ENCODE assay signal across 8 cellular contexts in the genomic region with DNA sequence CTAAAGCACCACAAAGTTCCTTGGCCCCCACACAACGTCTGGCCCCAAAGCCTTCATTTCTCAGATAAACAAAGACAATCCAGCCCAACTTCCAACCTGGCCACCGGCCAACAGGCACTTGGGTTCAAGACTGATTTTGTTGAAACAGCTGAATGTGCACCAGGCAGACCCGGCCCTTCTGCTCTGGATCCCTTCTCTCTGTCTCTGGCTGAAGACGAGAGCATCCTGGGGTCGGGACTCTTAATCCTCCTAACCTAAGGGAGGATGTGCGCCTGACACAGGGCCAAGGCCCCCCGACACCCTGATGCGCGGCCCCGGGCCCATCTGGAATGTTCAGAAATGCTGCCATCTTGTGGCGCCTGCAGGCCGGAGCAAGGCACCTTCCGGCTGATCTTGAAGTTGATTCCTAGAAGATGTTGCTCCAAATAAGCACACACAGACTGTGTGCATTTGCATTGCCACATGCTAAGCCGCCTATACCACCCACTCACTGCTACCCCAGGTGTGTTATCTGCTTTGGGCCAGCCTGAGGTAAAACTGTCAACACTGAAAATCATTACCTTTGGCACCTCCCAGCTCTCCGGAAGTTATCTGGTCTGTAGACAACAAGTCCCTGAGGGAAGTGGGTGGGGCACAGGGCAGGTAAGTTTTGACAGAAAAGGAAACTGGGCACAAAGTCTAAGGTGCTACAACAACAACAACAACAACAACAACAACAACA.
DNase-seq lines count a peak whose midpoint lies in the region; ATAC-seq and FAIRE-seq lines count a peak whose summit lies in the region.

No MANE protein-coding gene starts in this region.

- no peak overlapping the region for H3K4me3 Mint-ChIP-seq in activated CD4-positive, alpha-beta memory T cell treated with anti-CD3 and anti-CD28 coated beads, Interleukin-2, amount 10 ng/mL, durations not matched to agents 7 days and 5 days

- H3K9me3 Mint-ChIP-seq in activated CD4-positive, alpha-beta memory T cell treated with anti-CD3 and anti-CD28 coated beads, Interleukin-2, amount 10 ng/mL, durations not matched to agents 7 days and 5 days: no peaks in the 10 kb centered on the region

- CTCF ChIA-PET in activated CD4-positive, alpha-beta memory T cell treated with anti-CD3 and anti-CD28 coated beads, Interleukin-2, amount 10 ng/mL, durations not matched to agents 7 days and 5 days (lab: Charles Lee): interaction anchor here (1.0 to 1.2 kb wide), 2 partner anchors 213 to 470 kb away, joined by 3 read pairs; no protein-coding TSS in a partner anchor

- H3K27ac Mint-ChIP-seq in activated CD4-positive, alpha-beta memory T cell treated with anti-CD3 and anti-CD28 coated beads, Interleukin-2, amount 10 ng/mL, durations not matched to agents 7 days and 5 days: no peak overlapping the region

- intact Hi-C loops in left cardiac atrium (cut with DNase I) (no loop called here), sciatic nerve (cut with DNase I) (no loop called here)

- peaks cover 2% of the 10 kb centered on the region for H3K4me1 Mint-ChIP-seq in activated CD4-positive, alpha-beta memory T cell treated with anti-CD3 and anti-CD28 coated beads, Interleukin-2, amount 10 ng/mL, durations not matched to agents 7 days and 5 days

- POLR2A ChIA-PET in activated CD4-positive, alpha-beta memory T cell treated with anti-CD3 and anti-CD28 coated beads, Interleukin-2, amount 10 ng/mL, durations not matched to agents 7 days and 5 days (lab: Charles Lee): no interaction called here

- ATAC-seq in left cardiac atrium: peak; percentile 57 to 71
- ATAC-seq in sciatic nerve: peak; percentile 78
- ATAC-seq in GM21717 (IDR thresholded peaks at IDR 0.05; ENCODE audit: unreplicated experiment): no peak

- H3K27me3 Mint-ChIP-seq in activated CD4-positive, alpha-beta memory T cell treated with anti-CD3 and anti-CD28 coated beads, Interleukin-2, amount 10 ng/mL, durations not matched to agents 7 days and 5 days: peaks cover 16% of the 10 kb centered on the region

- no peaks in the 10 kb centered on the region for H3K36me3 Mint-ChIP-seq in activated CD4-positive, alpha-beta memory T cell treated with anti-CD3 and anti-CD28 coated beads, Interleukin-2, amount 10 ng/mL, durations not matched to agents 7 days and 5 days (ENCODE audit: low read depth)

- DNase-seq in NOMO-1 treated with DMSO at 0.1 percent for 48 hours (lab: John Stamatoyannopoulos, UW; ENCODE audit: unreplicated experiment) (peak; percentile 11), NOMO-1 treated with dmso at 0.1 percent for 144 hours (lab: John Stamatoyannopoulos, UW; ENCODE audit: unreplicated experiment) (no peak), HTR-8/SVneo (ENCODE audit: insufficient read length, low spot score) (peak; percentile 18), left cardiac atrium (peak; percentile 40), sciatic nerve (ENCODE audit: low spot score) (peak; percentile 73), putamen (ENCODE audit: low spot score) (no peak)
- peak; percentile 23 for DNase-seq in activated CD4-positive, alpha-beta memory T cell treated with anti-CD3 and anti-CD28 coated beads, Interleukin-2, amount 10 ng/mL, durations not matched to agents 7 days and 5 days

- no peak for FAIRE-seq in HTR-8/SVneo (lab: Jason Lieb, UNC)

Comparison
In these comparisons a context has a peak if more than half of its experiments do, and no peak if none do; other contexts are left out.
1. DNase-seq: peak in NOMO-1 treated with DMSO at 0.1 percent for 48 hours (single experiment), HTR-8/SVneo (single experiment), activated CD4-positive, alpha-beta memory T cell treated with anti-CD3 and anti-CD28 coated beads, Interleukin-2, amount 10 ng/mL, durations not matched to agents 7 days and 5 days (single experiment), left cardiac atrium (single experiment) and sciatic nerve (single experiment); none in NOMO-1 treated with dmso at 0.1 percent for 144 hours (single experiment) and putamen (single experiment).